1 cellular context compared by ENCODE assay signal in the genomic region with DNA sequence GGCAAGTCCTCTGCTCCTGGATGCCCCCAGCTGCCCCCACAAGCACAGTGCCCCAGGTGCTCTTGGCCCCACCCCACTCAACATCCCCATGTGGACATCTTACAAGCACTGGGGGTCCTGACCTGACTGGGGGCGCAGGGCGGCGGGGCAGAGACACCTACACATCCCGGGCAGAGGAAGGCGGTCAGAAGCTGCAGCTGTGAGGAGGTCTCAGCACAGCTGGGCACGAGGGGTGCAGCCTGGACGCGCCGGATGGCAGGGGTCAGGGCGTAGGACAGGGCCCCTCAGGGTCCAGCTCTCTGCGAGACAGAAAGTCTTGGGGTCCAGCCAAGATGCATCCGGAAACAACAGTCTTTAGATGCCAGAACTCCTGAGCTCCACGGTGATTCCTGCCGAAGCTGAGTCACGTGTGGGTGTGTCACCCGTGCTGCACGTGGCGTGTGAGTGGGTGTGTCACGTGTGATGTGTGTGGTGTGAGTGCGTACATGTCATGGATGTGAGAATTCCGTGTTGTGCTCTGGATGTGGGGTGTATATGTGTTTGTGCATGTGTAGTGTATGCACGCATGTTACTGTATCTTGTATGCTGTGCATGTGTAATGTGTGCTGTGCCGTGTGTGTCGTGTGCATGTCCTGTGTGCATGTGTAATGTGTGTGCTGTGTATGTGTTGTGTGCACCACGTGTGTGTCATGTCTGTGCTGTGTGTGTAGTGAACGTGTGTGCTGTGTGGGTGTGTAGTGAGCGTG.
TF ChIP-seq lines count a peak whose summit lies in the region.

No MANE protein-coding gene starts in this region.

TF ChIP-seq in K562, 482 proteins besides CTCF, POLR2A, EP300 and RAD21 (continues in another document):
- no peak for TF ChIP-seq ZNF583 (CRISPR knock-in tag; IDR thresholded peaks at IDR 0.05)
- no peak for TF ChIP-seq MED1 (CRISPR knock-in tag; IDR thresholded peaks at IDR 0.05; ENCODE audit: borderline replicate concordance)
- TF ChIP-seq ZNF384 (IDR thresholded peaks at IDR 0.05; ENCODE audit: low read depth, low read length) = no peak
- no peak for TF ChIP-seq TCFL5 (CRISPR knock-in tag; conservative IDR thresholded peaks at IDR 0.05)
- no peak for TF ChIP-seq JUN (IDR thresholded peaks at IDR 0.05; ENCODE audit: borderline replicate concordance, low read depth, low read length)
- TF ChIP-seq JUN (CRISPR knock-in tag; IDR thresholded peaks at IDR 0.05; ENCODE audit: borderline replicate concordance) = no peak
- TF ChIP-seq, protein P1, sequence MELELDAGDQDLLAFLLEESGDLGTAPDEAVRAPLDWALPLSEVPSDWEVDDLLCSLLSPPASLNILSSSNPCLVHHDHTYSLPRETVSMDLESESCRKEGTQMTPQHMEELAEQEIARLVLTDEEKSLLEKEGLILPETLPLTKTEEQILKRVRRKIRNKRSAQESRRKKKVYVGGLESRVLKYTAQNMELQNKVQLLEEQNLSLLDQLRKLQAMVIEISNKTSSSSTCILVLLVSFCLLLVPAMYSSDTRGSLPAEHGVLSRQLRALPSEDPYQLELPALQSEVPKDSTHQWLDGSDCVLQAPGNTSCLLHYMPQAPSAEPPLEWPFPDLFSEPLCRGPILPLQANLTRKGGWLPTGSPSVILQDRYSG (tag; conservative IDR thresholded peaks at IDR 0.05; ENCODE audit: low read depth) = no peak
- no peak for TF ChIP-seq CBX2 (IDR thresholded peaks at IDR 0.05; ENCODE audit: insufficient read depth, low read length, poor library complexity, severe bottlenecking)
- no peak for TF ChIP-seq MAFK (IDR thresholded peaks at IDR 0.05; ENCODE audit: low read length)
- TF ChIP-seq, protein P2, sequence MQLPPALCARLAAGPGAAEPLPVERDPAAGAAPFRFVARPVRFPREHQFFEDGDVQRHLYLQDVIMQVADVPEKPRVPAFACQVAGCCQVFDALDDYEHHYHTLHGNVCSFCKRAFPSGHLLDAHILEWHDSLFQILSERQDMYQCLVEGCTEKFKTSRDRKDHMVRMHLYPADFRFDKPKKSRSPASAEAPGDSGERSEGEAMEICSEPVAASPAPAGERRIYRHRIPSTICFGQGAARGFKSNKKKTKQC (CRISPR knock-in tag; IDR thresholded peaks at IDR 0.05) = no peak
- no peak for TF ChIP-seq ZNF699 (CRISPR knock-in tag; IDR thresholded peaks at IDR 0.05; ENCODE audit: insufficient replicate concordance)
- TF ChIP-seq NFRKB (IDR thresholded peaks at IDR 0.05; ENCODE audit: low read depth) = no peak
- TF ChIP-seq SIRT6 (IDR thresholded peaks at IDR 0.05; ENCODE audit: low read depth, low read length) = no peak
- no peak for TF ChIP-seq EZH2 (IDR thresholded peaks at IDR 0.05; ENCODE audit: borderline replicate concordance, low read depth, low read length)
- TF ChIP-seq KLF6 (CRISPR knock-in tag; IDR thresholded peaks at IDR 0.05; ENCODE audit: borderline replicate concordance) = no peak
- no peak for TF ChIP-seq HDAC3 (IDR thresholded peaks at IDR 0.05; ENCODE audit: borderline replicate concordance, partially characterized antibody)
- no peak for TF ChIP-seq MAZ (CRISPR knock-in tag; conservative IDR thresholded peaks at IDR 0.05 in 1 of 2, IDR thresholded peaks at IDR 0.05 in 1 of 2)
- no peak for TF ChIP-seq ESRRA (IDR thresholded peaks at IDR 0.05; ENCODE audit: borderline replicate concordance, low read depth)
- TF ChIP-seq ZNF174 (CRISPR knock-in tag; IDR thresholded peaks at IDR 0.05) = no peak
- TF ChIP-seq ZC3H4 (CRISPR knock-in tag; IDR thresholded peaks at IDR 0.05; ENCODE audit: borderline replicate concordance) = no peak
- TF ChIP-seq, protein P3, sequence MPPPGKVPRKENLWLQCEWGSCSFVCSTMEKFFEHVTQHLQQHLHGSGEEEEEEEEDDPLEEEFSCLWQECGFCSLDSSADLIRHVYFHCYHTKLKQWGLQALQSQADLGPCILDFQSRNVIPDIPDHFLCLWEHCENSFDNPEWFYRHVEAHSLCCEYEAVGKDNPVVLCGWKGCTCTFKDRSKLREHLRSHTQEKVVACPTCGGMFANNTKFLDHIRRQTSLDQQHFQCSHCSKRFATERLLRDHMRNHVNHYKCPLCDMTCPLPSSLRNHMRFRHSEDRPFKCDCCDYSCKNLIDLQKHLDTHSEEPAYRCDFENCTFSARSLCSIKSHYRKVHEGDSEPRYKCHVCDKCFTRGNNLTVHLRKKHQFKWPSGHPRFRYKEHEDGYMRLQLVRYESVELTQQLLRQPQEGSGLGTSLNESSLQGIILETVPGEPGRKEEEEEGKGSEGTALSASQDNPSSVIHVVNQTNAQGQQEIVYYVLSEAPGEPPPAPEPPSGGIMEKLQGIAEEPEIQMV (tag; conservative IDR thresholded peaks at IDR 0.05; ENCODE audit: low read depth) = no peak
- TF ChIP-seq SREBF2 (CRISPR knock-in tag; IDR thresholded peaks at IDR 0.05) = no peak
- TF ChIP-seq HDGF (IDR thresholded peaks at IDR 0.05) = peak; percentile 70; the same call in 1 of the 2 replicates
- TF ChIP-seq PTBP1 (IDR thresholded peaks at IDR 0.05; ENCODE audit: low read depth, low read length) = no peak
- 0 out of 2 replicates have a peak, but pooled peaks have one; percentile 16 for TF ChIP-seq NFIC (IDR thresholded peaks at IDR 0.05)
- no peak for TF ChIP-seq MEF2D (tag; conservative IDR thresholded peaks at IDR 0.05; ENCODE audit: low read depth)
- TF ChIP-seq GTF2E2 (tag; IDR thresholded peaks at IDR 0.05) = no peak
- no peak for TF ChIP-seq TCF3 (CRISPR knock-in tag; IDR thresholded peaks at IDR 0.05)
- TF ChIP-seq HIVEP1 (CRISPR knock-in tag; IDR thresholded peaks at IDR 0.05) = no peak
- TF ChIP-seq KLF13 (tag; IDR thresholded peaks at IDR 0.05; ENCODE audit: borderline replicate concordance, low read depth) = peak; percentile 74; the same call in 1 of the 2 replicates
- TF ChIP-seq ZFP30 (CRISPR knock-in tag; IDR thresholded peaks at IDR 0.05; ENCODE audit: borderline replicate concordance) = no peak
- peak; percentile 10 to 33; a peak in 1 of 4 replicates for TF ChIP-seq FOXK2 (conservative IDR thresholded peaks at IDR 0.05 in 1 of 2, IDR thresholded peaks at IDR 0.05 in 1 of 2; ENCODE audit: low read depth in 2 of 2)
- TF ChIP-seq ZNF224 (CRISPR knock-in tag; IDR thresholded peaks at IDR 0.05) = no peak
- TF ChIP-seq ZNF551 (CRISPR knock-in tag; IDR thresholded peaks at IDR 0.05) = no peak
- TF ChIP-seq ARNT (IDR thresholded peaks at IDR 0.05) = no peak
- TF ChIP-seq ZSCAN29 (IDR thresholded peaks at IDR 0.05) = no peak
- TF ChIP-seq BCOR (IDR thresholded peaks at IDR 0.05) = peak; percentile 11; the same call in 1 of the 2 replicates
- no peak for TF ChIP-seq TOE1 (IDR thresholded peaks at IDR 0.05; ENCODE audit: borderline replicate concordance)
- no peak for TF ChIP-seq TOE1 (CRISPR knock-in tag; IDR thresholded peaks at IDR 0.05; ENCODE audit: borderline replicate concordance, low read depth)
- no peak for TF ChIP-seq ZNF263 (CRISPR knock-in tag; IDR thresholded peaks at IDR 0.05; ENCODE audit: borderline replicate concordance)
- no peak for TF ChIP-seq ZNF212 (CRISPR knock-in tag; IDR thresholded peaks at IDR 0.05)
- TF ChIP-seq RBM17 (IDR thresholded peaks at IDR 0.05; ENCODE audit: borderline replicate concordance, low read depth, low read length) = no peak
- peak; percentile 98 for TF ChIP-seq BHLHE40 (IDR thresholded peaks at IDR 0.05; ENCODE audit: low read length)
- TF ChIP-seq, protein P4, sequence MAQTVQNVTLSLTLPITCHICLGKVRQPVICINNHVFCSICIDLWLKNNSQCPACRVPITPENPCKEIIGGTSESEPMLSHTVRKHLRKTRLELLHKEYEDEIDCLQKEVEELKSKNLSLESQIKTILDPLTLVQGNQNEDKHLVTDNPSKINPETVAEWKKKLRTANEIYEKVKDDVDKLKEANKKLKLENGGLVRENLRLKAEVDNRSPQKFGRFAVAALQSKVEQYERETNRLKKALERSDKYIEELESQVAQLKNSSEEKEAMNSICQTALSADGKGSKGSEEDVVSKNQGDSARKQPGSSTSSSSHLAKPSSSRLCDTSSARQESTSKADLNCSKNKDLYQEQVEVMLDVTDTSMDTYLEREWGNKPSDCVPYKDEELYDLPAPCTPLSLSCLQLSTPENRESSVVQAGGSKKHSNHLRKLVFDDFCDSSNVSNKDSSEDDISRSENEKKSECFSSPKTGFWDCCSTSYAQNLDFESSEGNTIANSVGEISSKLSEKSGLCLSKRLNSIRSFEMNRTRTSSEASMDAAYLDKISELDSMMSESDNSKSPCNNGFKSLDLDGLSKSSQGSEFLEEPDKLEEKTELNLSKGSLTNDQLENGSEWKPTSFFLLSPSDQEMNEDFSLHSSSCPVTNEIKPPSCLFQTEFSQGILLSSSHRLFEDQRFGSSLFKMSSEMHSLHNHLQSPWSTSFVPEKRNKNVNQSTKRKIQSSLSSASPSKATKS (CRISPR knock-in tag; IDR thresholded peaks at IDR 0.05) = no peak
- peak; percentile 66 for TF ChIP-seq PHF20 (IDR thresholded peaks at IDR 0.05; ENCODE audit: partially characterized antibody)
- TF ChIP-seq NFE2 (IDR thresholded peaks at IDR 0.05; ENCODE audit: low read depth) = peak; percentile 52; the same call in 1 of the 2 replicates
- peak in 1 of 2 experiments; percentile 59; a peak in 1 of 4 replicates for TF ChIP-seq HDAC1 (IDR thresholded peaks at IDR 0.05)
- no peak for TF ChIP-seq SIX5 (IDR thresholded peaks at IDR 0.05; ENCODE audit: borderline replicate concordance in 1 of 2, insufficient read depth in 1 of 2, low read depth in 1 of 2, low read length in 2 of 2)
- TF ChIP-seq, protein P5, sequence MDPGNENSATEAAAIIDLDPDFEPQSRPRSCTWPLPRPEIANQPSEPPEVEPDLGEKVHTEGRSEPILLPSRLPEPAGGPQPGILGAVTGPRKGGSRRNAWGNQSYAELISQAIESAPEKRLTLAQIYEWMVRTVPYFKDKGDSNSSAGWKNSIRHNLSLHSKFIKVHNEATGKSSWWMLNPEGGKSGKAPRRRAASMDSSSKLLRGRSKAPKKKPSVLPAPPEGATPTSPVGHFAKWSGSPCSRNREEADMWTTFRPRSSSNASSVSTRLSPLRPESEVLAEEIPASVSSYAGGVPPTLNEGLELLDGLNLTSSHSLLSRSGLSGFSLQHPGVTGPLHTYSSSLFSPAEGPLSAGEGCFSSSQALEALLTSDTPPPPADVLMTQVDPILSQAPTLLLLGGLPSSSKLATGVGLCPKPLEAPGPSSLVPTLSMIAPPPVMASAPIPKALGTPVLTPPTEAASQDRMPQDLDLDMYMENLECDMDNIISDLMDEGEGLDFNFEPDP (CRISPR knock-in tag; IDR thresholded peaks at IDR 0.05) = no peak
- no peak for TF ChIP-seq PHF8 (IDR thresholded peaks at IDR 0.05; ENCODE audit: borderline replicate concordance, low read length)
- no peak for TF ChIP-seq MYBL2 (IDR thresholded peaks at IDR 0.05; ENCODE audit: low read depth)
- TF ChIP-seq MYBL2 (CRISPR knock-in tag; IDR thresholded peaks at IDR 0.05; ENCODE audit: borderline replicate concordance) = no peak
- TF ChIP-seq, protein P6, sequence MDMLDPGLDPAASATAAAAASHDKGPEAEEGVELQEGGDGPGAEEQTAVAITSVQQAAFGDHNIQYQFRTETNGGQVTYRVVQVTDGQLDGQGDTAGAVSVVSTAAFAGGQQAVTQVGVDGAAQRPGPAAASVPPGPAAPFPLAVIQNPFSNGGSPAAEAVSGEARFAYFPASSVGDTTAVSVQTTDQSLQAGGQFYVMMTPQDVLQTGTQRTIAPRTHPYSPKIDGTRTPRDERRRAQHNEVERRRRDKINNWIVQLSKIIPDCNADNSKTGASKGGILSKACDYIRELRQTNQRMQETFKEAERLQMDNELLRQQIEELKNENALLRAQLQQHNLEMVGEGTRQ (CRISPR knock-in tag; IDR thresholded peaks at IDR 0.05) = peak; percentile 77
- no peak for TF ChIP-seq PCBP2 (IDR thresholded peaks at IDR 0.05; ENCODE audit: low read depth, low read length, poor library complexity, severe bottlenecking)
- TF ChIP-seq, protein P7, sequence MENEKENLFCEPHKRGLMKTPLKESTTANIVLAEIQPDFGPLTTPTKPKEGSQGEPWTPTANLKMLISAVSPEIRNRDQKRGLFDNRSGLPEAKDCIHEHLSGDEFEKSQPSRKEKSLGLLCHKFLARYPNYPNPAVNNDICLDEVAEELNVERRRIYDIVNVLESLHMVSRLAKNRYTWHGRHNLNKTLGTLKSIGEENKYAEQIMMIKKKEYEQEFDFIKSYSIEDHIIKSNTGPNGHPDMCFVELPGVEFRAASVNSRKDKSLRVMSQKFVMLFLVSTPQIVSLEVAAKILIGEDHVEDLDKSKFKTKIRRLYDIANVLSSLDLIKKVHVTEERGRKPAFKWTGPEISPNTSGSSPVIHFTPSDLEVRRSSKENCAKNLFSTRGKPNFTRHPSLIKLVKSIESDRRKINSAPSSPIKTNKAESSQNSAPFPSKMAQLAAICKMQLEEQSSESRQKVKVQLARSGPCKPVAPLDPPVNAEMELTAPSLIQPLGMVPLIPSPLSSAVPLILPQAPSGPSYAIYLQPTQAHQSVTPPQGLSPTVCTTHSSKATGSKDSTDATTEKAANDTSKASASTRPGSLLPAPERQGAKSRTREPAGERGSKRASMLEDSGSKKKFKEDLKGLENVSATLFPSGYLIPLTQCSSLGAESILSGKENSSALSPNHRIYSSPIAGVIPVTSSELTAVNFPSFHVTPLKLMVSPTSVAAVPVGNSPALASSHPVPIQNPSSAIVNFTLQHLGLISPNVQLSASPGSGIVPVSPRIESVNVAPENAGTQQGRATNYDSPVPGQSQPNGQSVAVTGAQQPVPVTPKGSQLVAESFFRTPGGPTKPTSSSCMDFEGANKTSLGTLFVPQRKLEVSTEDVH (IDR thresholded peaks at IDR 0.05; ENCODE audit: low read depth, partially characterized antibody) = no peak
- TF ChIP-seq IFI16 (CRISPR knock-in tag; IDR thresholded peaks at IDR 0.05) = no peak
- TF ChIP-seq ZNF324 (CRISPR knock-in tag; IDR thresholded peaks at IDR 0.05) = no peak
- no peak for TF ChIP-seq NBN (IDR thresholded peaks at IDR 0.05; ENCODE audit: low read depth)
- TF ChIP-seq, protein P8, sequence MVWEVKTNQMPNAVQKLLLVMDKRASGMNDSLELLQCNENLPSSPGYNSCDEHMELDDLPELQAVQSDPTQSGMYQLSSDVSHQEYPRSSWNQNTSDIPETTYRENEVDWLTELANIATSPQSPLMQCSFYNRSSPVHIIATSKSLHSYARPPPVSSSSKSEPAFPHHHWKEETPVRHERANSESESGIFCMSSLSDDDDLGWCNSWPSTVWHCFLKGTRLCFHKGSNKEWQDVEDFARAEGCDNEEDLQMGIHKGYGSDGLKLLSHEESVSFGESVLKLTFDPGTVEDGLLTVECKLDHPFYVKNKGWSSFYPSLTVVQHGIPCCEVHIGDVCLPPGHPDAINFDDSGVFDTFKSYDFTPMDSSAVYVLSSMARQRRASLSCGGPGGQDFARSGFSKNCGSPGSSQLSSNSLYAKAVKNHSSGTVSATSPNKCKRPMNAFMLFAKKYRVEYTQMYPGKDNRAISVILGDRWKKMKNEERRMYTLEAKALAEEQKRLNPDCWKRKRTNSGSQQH (CRISPR knock-in tag; IDR thresholded peaks at IDR 0.05) = no peak
- no peak for TF ChIP-seq EHMT2 (IDR thresholded peaks at IDR 0.05)
- TF ChIP-seq XRCC4 (IDR thresholded peaks at IDR 0.05; ENCODE audit: extremely low read depth, insufficient read depth, insufficient read length) = no peak
- TF ChIP-seq ZNF696 (CRISPR knock-in tag; conservative IDR thresholded peaks at IDR 0.05) = no peak
- TF ChIP-seq, protein P9, sequence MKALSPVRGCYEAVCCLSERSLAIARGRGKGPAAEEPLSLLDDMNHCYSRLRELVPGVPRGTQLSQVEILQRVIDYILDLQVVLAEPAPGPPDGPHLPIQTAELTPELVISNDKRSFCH (CRISPR knock-in tag; IDR thresholded peaks at IDR 0.05) = no peak
- TF ChIP-seq, protein P9 (tag; IDR thresholded peaks at IDR 0.05) = no peak
